ENCODE assay signal across 22 cellular contexts in genomic region chr10:33535866-33536265, GRCh38.
"Had no signal": no experiment of that assay in that cellular context is flagged by ENCODE, and none has a peak within 500 bp of the region (broad histone marks: within the 10 kb centered on the region; RNA-seq: fewer than 3 reads in every experiment).

No MANE protein-coding gene starts in this region.

- H3K36me3 ChIP-seq: colonic mucosa, esophagus squamous epithelium, gastroesophageal sphincter, heart left ventricle, left lung, lower lobe of right lung had no signal

- H3K9me3 ChIP-seq: colonic mucosa, esophagus squamous epithelium, gastroesophageal sphincter, left lung, lower lobe of right lung had no signal

- H3K27me3 ChIP-seq: colonic mucosa, esophagus squamous epithelium, gastroesophageal sphincter, heart left ventricle, hepatocyte, left lung had no signal

- H2AFZ ChIP-seq: hepatocyte had no signal

- H3K4me3 ChIP-seq: colonic mucosa, esophagus squamous epithelium, gastroesophageal sphincter, heart left ventricle, hepatocyte, left lung, lower lobe of right lung had no signal

- DNase-seq: colonic mucosa; cortex of kidney; effector CD8-positive, alpha-beta T cell; effector memory CD8-positive, alpha-beta T cell; endodermal cell; erythroblast; esophagus squamous epithelium; foreskin keratinocyte; heart left ventricle; hypothalamus; immature natural killer cell; left cardiac atrium; left lung; left ventricle myocardium superior; lower lobe of right lung; mesenchymal stem cell; naive thymus-derived CD4-positive, alpha-beta T cell; natural killer cell had no signal

- H3K27ac ChIP-seq: colonic mucosa, epithelial cell of prostate, esophagus squamous epithelium, foreskin keratinocyte, gastroesophageal sphincter, heart left ventricle, hepatocyte, left lung, lower lobe of right lung had no signal

- H3K4me2 ChIP-seq: hepatocyte had no signal

- ATAC-seq: effector memory CD8-positive, alpha-beta T cell; esophagus mucosa; foreskin keratinocyte; gastroesophageal sphincter; heart left ventricle; left cardiac atrium; left lung; left ventricle myocardium superior; lower lobe of right lung; naive thymus-derived CD4-positive, alpha-beta T cell had no signal

- H3K4me1 ChIP-seq: colonic mucosa, esophagus squamous epithelium, foreskin keratinocyte, gastroesophageal sphincter, heart left ventricle, left lung, lower lobe of right lung had no signal

- H3K79me2 ChIP-seq: hepatocyte had no signal
